ENCODE assay signal across 22 cellular contexts in the genomic region with DNA sequence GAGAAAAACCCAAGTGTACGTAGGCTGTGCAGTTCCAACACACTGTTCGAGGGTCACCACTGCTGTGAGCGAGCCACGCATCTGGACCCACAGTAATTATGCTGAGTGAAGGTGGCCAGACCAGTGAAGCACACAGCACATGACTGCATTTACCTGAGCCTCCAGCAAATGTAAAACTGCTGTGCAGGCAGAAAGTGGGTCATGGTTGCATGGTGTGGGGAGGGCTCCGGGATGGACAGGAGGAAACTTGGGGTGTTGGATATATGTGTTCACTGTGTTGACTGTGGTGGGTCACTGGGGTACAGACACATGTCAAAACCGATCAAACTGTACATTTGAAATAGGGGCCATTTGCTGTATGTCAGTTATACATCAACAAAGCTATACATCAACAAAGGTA.
A peak's percentile ranks its signal among the peaks of the same experiment; 100 is the strongest.
DNase-seq lines count a peak whose midpoint lies in the region; ATAC-seq, FAIRE-seq and TF ChIP-seq lines count a peak whose summit lies in the region.
"Had no signal": no experiment of that assay in that cellular context is flagged by ENCODE, and none has a peak within 500 bp of the region (broad histone marks: within the 10 kb centered on the region; RNA-seq: fewer than 3 reads in every experiment).

No MANE protein-coding gene starts in this region.

- H3K9ac ChIP-seq in neural progenitor cell = no peak overlapping the region
- H3K9ac ChIP-seq: GM23248 had no signal

- no peak overlapping the region for H3K4me3 Mint-ChIP-seq in activated CD4-positive, alpha-beta T cell treated with anti-CD3 and anti-CD28 coated beads, Interleukin-2, amount 10 ng/mL, durations not matched to agents 24 days and 14 days
- no peak overlapping the region for H3K4me3 Mint-ChIP-seq in neural progenitor cell
- H3K4me3 Mint-ChIP-seq in T-cell = no peak overlapping the region
- H3K4me3 Mint-ChIP-seq: CD4-positive, alpha-beta memory T cell had no signal

- DNase-seq in activated CD4-positive, alpha-beta T cell treated with anti-CD3 and anti-CD28 coated beads, Interleukin-2, amount 10 ng/mL, durations not matched to agents 24 days and 14 days = peak; percentile 47
- DNase-seq in activated CD4-positive, alpha-beta T cell treated with anti-CD3 and anti-CD28 coated beads, Interleukin-2, amount 50 U/mL, for 48 hours = no peak
- no peak for DNase-seq in HTR-8/SVneo (ENCODE audit: insufficient read length, low spot score)
- DNase-seq in coronary artery (ENCODE audit: low spot score) = peak; percentile 19
- no peak for DNase-seq in neural progenitor cell (ENCODE audit: low spot score)
- DNase-seq in T-cell = no peak
- DNase-seq in body of pancreas = no peak
- DNase-seq: ACHN; C1 segment of cervical spinal cord; Caco-2; CD4-positive, alpha-beta memory T cell; DMS153; DND-41; GM23248; HCEC 1CT had no signal

- peaks cover 12% of the 10 kb centered on the region for H3K9me3 Mint-ChIP-seq in activated CD4-positive, alpha-beta T cell treated with anti-CD3 and anti-CD28 coated beads, Interleukin-2, amount 10 ng/mL, durations not matched to agents 24 days and 14 days
- peaks cover 30% of the 10 kb centered on the region for H3K9me3 Mint-ChIP-seq in neural progenitor cell
- peaks cover 2 to 5% (median 4%) of the 10 kb centered on the region in 3 donors for H3K9me3 Mint-ChIP-seq in T-cell

- H3K4me3 ChIP-seq in coronary artery = no peak overlapping the region
- no peak overlapping the region for H3K4me3 ChIP-seq in neural progenitor cell
- no peak overlapping the region for H3K4me3 ChIP-seq in body of pancreas
- H3K4me3 ChIP-seq: GM23248 had no signal

- H3K27me3 ChIP-seq in neural progenitor cell (no peaks in the 10 kb centered on the region), body of pancreas (no peaks in the 10 kb centered on the region)

- no peak overlapping the region for H2AFZ ChIP-seq in neural progenitor cell (replicated peaks)
- H2AFZ ChIP-seq: GM23248 had no signal

- no peak overlapping the region for H3K4me2 ChIP-seq in neural progenitor cell

- CTCF ChIA-PET in T-cell (lab: Charles Lee) = no interaction called here

- H3K27me3 Mint-ChIP-seq in activated CD4-positive, alpha-beta T cell treated with anti-CD3 and anti-CD28 coated beads, Interleukin-2, amount 10 ng/mL, durations not matched to agents 24 days and 14 days = no peaks in the 10 kb centered on the region
- H3K27me3 Mint-ChIP-seq in neural progenitor cell (ENCODE audit: insufficient read depth, low read depth) (peaks cover 5% of the 10 kb centered on the region), T-cell (no peaks in the 10 kb centered on the region)
- H3K27me3 Mint-ChIP-seq: CD4-positive, alpha-beta memory T cell had no signal

- ATAC-seq in GM18873 (IDR thresholded peaks at IDR 0.05; ENCODE audit: low FRiP score, unreplicated experiment) (no peak), T-cell (replicated peaks in 1 of 4) (no peak), body of pancreas (no peak)

- intact Hi-C loops in activated CD4-positive, alpha-beta T cell treated with anti-CD3 and anti-CD28 coated beads, Interleukin-2, amount 10 ng/mL, durations not matched to agents 24 days and 14 days (cut with micrococcal nuclease) = no loop called here
- intact Hi-C loops in body of pancreas (cut with DNase I) = no loop called here

- no peaks in the 10 kb centered on the region for H3K9me3 ChIP-seq in neural progenitor cell (ENCODE audit: low read depth)
- no peaks in the 10 kb centered on the region for H3K9me3 ChIP-seq in body of pancreas
- H3K9me3 ChIP-seq: Caco-2 had no signal

- TF ChIP-seq POLR2A in body of pancreas (IDR thresholded peaks at IDR 0.05) = no peak

- H3K36me3 ChIP-seq in neural progenitor cell (no peaks in the 10 kb centered on the region), body of pancreas (replicated peaks in 1 of 2; ENCODE audit: insufficient read depth in 1 of 2, low read depth in 2 of 2) (no peaks in the 10 kb centered on the region)

- no peaks in the 10 kb centered on the region for H3K4me1 Mint-ChIP-seq in activated CD4-positive, alpha-beta T cell treated with anti-CD3 and anti-CD28 coated beads, Interleukin-2, amount 10 ng/mL, durations not matched to agents 24 days and 14 days
- no peaks in the 10 kb centered on the region for H3K4me1 Mint-ChIP-seq in neural progenitor cell
- H3K4me1 Mint-ChIP-seq in T-cell = no peaks in the 10 kb centered on the region

- no peak overlapping the region for H3K27ac Mint-ChIP-seq in activated CD4-positive, alpha-beta T cell treated with anti-CD3 and anti-CD28 coated beads, Interleukin-2, amount 10 ng/mL, durations not matched to agents 24 days and 14 days
- H3K27ac Mint-ChIP-seq in neural progenitor cell = peak overlapping the region; percentile 54
- no peak overlapping the region for H3K27ac Mint-ChIP-seq in T-cell
- H3K27ac Mint-ChIP-seq: CD4-positive, alpha-beta memory T cell had no signal

- POLR2A ChIA-PET in T-cell (lab: Charles Lee) = no interaction called here

- H3K4me1 ChIP-seq in neural progenitor cell (no peaks in the 10 kb centered on the region), body of pancreas (no peaks in the 10 kb centered on the region)
- H3K4me1 ChIP-seq: Caco-2 had no signal

- H3K36me3 Mint-ChIP-seq in activated CD4-positive, alpha-beta T cell treated with anti-CD3 and anti-CD28 coated beads, Interleukin-2, amount 10 ng/mL, durations not matched to agents 24 days and 14 days (ENCODE audit: low read depth) = peaks cover 27% of the 10 kb centered on the region
- H3K36me3 Mint-ChIP-seq in neural progenitor cell (peaks cover 32% of the 10 kb centered on the region), T-cell (peaks cover 30% of the 10 kb centered on the region)

- 73 to 75% methylated on average over 6 of the region's 6 CpGs for WGBS in body of pancreas, 2 donors

- peak; percentile 57 for FAIRE-seq in HTR-8/SVneo (lab: Jason Lieb, UNC)
- FAIRE-seq: A204.1, G401.6, GM12892, GM19239, H1 had no signal

- H3K79me2 ChIP-seq in neural progenitor cell (ENCODE audit: low read depth) = no peaks in the 10 kb centered on the region

- no peak for TF ChIP-seq CTCF in coronary artery (IDR thresholded peaks at IDR 0.05)
- TF ChIP-seq CTCF in neural progenitor cell (IDR thresholded peaks at IDR 0.05) = no peak
- no peak for TF ChIP-seq CTCF in body of pancreas (IDR thresholded peaks at IDR 0.05)

- no peaks in the 10 kb centered on the region for H4K20me1 ChIP-seq in neural progenitor cell (ENCODE audit: low read depth)

- H3K27ac ChIP-seq in coronary artery (no peak overlapping the region), neural progenitor cell (no peak overlapping the region), body of pancreas (no peak overlapping the region)
- H3K27ac ChIP-seq: 22Rv1, GM23248 had no signal

- H3F3A ChIP-seq in neural progenitor cell (ENCODE audit: low read depth) = no peaks in the 10 kb centered on the region

Comparison
In these comparisons a context has a peak if more than half of its experiments do, and no peak if none do; other contexts are left out.
1. DNase-seq: peak in activated CD4-positive, alpha-beta T cell treated with anti-CD3 and anti-CD28 coated beads, Interleukin-2, amount 10 ng/mL, durations not matched to agents 24 days and 14 days (single experiment) and coronary artery (single experiment); none in activated CD4-positive, alpha-beta T cell treated with anti-CD3 and anti-CD28 coated beads, Interleukin-2, amount 50 U/mL, for 48 hours (0 of 2), HTR-8/SVneo (single experiment), neural progenitor cell (single experiment), T-cell (0 of 34) and body of pancreas (0 of 4).